In genomic region chr17:47742319-47743181, GRCh38 we compare ENCODE assay signal across 8 cellular contexts. TPM values are rescaled to one million over a fixed set of nuclear protein-coding genes. Genes with fewer than 3 reads are reported as not detected.
DNase-seq lines count a peak whose midpoint lies in the region; ATAC-seq, FAIRE-seq and TF ChIP-seq lines count a peak whose summit lies in the region.

No MANE protein-coding gene starts in this region.

- H3K36me3 ChIP-seq in Peyer's patch (no peaks in the 10 kb centered on the region), K562 (ENCODE audit: control insufficient read depth, insufficient read depth, low read length) (no peaks in the 10 kb centered on the region)

- H3K4me1 ChIP-seq in Peyer's patch (peaks cover 0 to 7% (median 0%) of the 10 kb centered on the region in 4 donors), K562 (replicated peaks in 1 of 2; ENCODE audit: control insufficient read depth in 2 of 2, insufficient read depth in 2 of 2, low read length in 2 of 2) (peaks cover 13 to 15% of the 10 kb centered on the region in 2 experiments; a peak in 4 of 5 replicates)

- H3K4me1 Mint-ChIP-seq in natural killer cell treated with Interleukin-12 subunit alpha and Interleukin-12 subunit beta and Interleukin-15 and Interleukin-18, amount 100 ng/mL, for 72 hours (ENCODE audit: low read depth in 2 of 2), result peaks cover 63% of the 10 kb centered on the region in 2 donors

- no peaks in the 10 kb centered on the region for H3K9me1 ChIP-seq in K562 (ENCODE audit: control insufficient read depth, insufficient read depth, low read length)

- CTCF ChIA-PET in K562 (lab: Yijun Ruan, JAX; ENCODE audit: low intra/inter-chr PET ratio), result interaction anchor here (0.9 to 1.7 kb wide), 2 partner anchors 44 to 79 kb away, joined by 5 to 6 read pairs; no protein-coding TSS in a partner anchor

- H3K27ac Mint-ChIP-seq in natural killer cell treated with Interleukin-12 subunit alpha and Interleukin-12 subunit beta and Interleukin-15 and Interleukin-18, amount 100 ng/mL, for 72 hours, result peak overlapping the region; percentile 74 to 88

- TF ChIP-seq EP300 in K562 (IDR thresholded peaks at IDR 0.05; ENCODE audit: low read length), result no peak

- peak; percentile 83 for ATAC-seq in K562
- peak; percentile 8 to 25 for ATAC-seq in natural killer cell treated with Interleukin-12 subunit alpha and Interleukin-12 subunit beta and Interleukin-15 and Interleukin-18, amount 100 ng/mL, for 72 hours
- ATAC-seq in GM21786 (IDR thresholded peaks at IDR 0.05; ENCODE audit: unreplicated experiment), result no peak

- H3K27ac ChIP-seq in Peyer's patch (no peak overlapping the region), K562 (ENCODE audit: extremely low read depth, low read depth, low read length) (no peak overlapping the region)

- H2AFZ ChIP-seq in K562 (ENCODE audit: low read depth, low read length), result peak overlapping the region; percentile 56; the same call in 1 of the 2 replicates

- no peaks in the 10 kb centered on the region for H3K9me3 ChIP-seq in Peyer's patch
- H3K9me3 ChIP-seq in K562 (replicated peaks; ENCODE audit: control insufficient read depth, insufficient read depth, low read depth, low read length), result no peaks in the 10 kb centered on the region

- POLR2A ChIA-PET in K562 (lab: Yijun Ruan, JAX), result no interaction called here

- peak; percentile 57 to 84 for TF ChIP-seq RAD21 in K562 (CRISPR knock-in tag; conservative IDR thresholded peaks at IDR 0.05 in 1 of 2, IDR thresholded peaks at IDR 0.05 in 1 of 2)

- H3K4me2 ChIP-seq in K562 (ENCODE audit: insufficient read depth, low read length), result 0 out of 2 replicates have a peak overlapping the region, but pooled peaks have one; percentile 24

- intact Hi-C loops in K562 (cut with micrococcal nuclease), result loop anchor here (1.0 kb wide), 1 partner anchor 43 kb away; no protein-coding TSS in a partner anchor

- H3K27me3 ChIP-seq in Peyer's patch (peaks cover 0 to 5% of the 10 kb centered on the region in 2 donors), K562 (ENCODE audit: control insufficient read depth in 2 of 2, insufficient read depth in 2 of 2, low read length in 2 of 2) (peaks cover 12 to 53% of the 10 kb centered on the region in 2 experiments; a peak in 4 of 5 replicates)

- H3K9me3 Mint-ChIP-seq in natural killer cell treated with Interleukin-12 subunit alpha and Interleukin-12 subunit beta and Interleukin-15 and Interleukin-18, amount 100 ng/mL, for 72 hours, result no peaks in the 10 kb centered on the region

- in situ Hi-C loops in K562 (cut with MboI), result no loop called here

- H3K4me3 ChIP-seq in Peyer's patch (no peak overlapping the region), K562 (no peak overlapping the region)

- TF ChIP-seq POLR2A in Peyer's patch (IDR thresholded peaks at IDR 0.05) (no peak), K562 (conservative IDR thresholded peaks at IDR 0.05) (no peak)

- peaks cover 24% of the 10 kb centered on the region for H3K36me3 Mint-ChIP-seq in natural killer cell treated with Interleukin-12 subunit alpha and Interleukin-12 subunit beta and Interleukin-15 and Interleukin-18, amount 100 ng/mL, for 72 hours

- TF ChIP-seq CTCF in Peyer's patch (IDR thresholded peaks at IDR 0.05), result peak in 2 of 6 experiments; percentile 15 to 31
- TF ChIP-seq CTCF in K562 (IDR thresholded peaks at IDR 0.05 in 2 of 3, conservative IDR thresholded peaks at IDR 0.05 in 1 of 3; ENCODE audit: insufficient read depth in 2 of 3, low read depth in 1 of 3, low read length in 3 of 3), result peak; percentile 62 to 76 (median 67)

- H3K4me3 Mint-ChIP-seq in natural killer cell treated with Interleukin-12 subunit alpha and Interleukin-12 subunit beta and Interleukin-15 and Interleukin-18, amount 100 ng/mL, for 72 hours, result peak overlapping the region; percentile 89

- no peaks in the 10 kb centered on the region for H3K79me2 ChIP-seq in K562 (ENCODE audit: control insufficient read depth, insufficient read depth, low read length)

- H3K27me3 Mint-ChIP-seq in natural killer cell treated with Interleukin-12 subunit alpha and Interleukin-12 subunit beta and Interleukin-15 and Interleukin-18, amount 100 ng/mL, for 72 hours, result no peaks in the 10 kb centered on the region

- H3K9ac ChIP-seq in K562 (ENCODE audit: insufficient read depth in 1 of 2, low read depth in 2 of 2, low read length in 2 of 2), result peak overlapping the region in 1 of 2 experiments; percentile 48; a peak in 2 of 4 replicates

- peak; percentile 9 for DNase-seq in NCI-H345 (lab: John Stamatoyannopoulos, UW)
- DNase-seq in NCI-H345 treated with DMSO at 0.1 percent for 48 hours (lab: John Stamatoyannopoulos, UW; ENCODE audit: unreplicated experiment), result no peak
- peak in 2 of 3 donors; percentile 45 to 48 for DNase-seq in Peyer's patch
- DNase-seq in K562 (ENCODE audit: extremely low read depth in 1 of 4, low spot score in 3 of 4), result peak; percentile 62 to 80 (median 78)
- no peak for DNase-seq in natural killer cell treated with Interleukin-12 subunit alpha and Interleukin-12 subunit beta and Interleukin-15 and Interleukin-18, amount 100 ng/mL, for 72 hours (ENCODE audit: low spot score)
- DNase-seq in OCI-M2 (lab: John Stamatoyannopoulos, UW; ENCODE audit: unreplicated experiment), result no peak
- no peak for DNase-seq in cortex of kidney (lab: John Stamatoyannopoulos, UW)

- no TSS peak for BruUV-seq in K562 (replicated peaks; lab: Mats Ljungman, UMichigan)

- FAIRE-seq in K562 (lab: Jason Lieb, UNC), result no peak

- 4% methylated on average over 23 of the region's 26 CpGs for WGBS in K562 (ENCODE audit: insufficient coverage, low coverage, missing lambda C conversion rate)

- H4K20me1 ChIP-seq in K562 (replicated peaks; ENCODE audit: control insufficient read depth, insufficient read depth, low read length), result no peaks in the 10 kb centered on the region

TF ChIP-seq in K562, 482 proteins besides CTCF, POLR2A, EP300 and RAD21 (continues in another document):
- TF ChIP-seq CGGBP1 (CRISPR knock-in tag; IDR thresholded peaks at IDR 0.05) (no peak), TCF3 (CRISPR knock-in tag; IDR thresholded peaks at IDR 0.05) (no peak), SMC3 (conservative IDR thresholded peaks at IDR 0.05; ENCODE audit: insufficient read depth, low read depth, low read length) (peak; percentile 69), NR2C2 (CRISPR knock-in tag; IDR thresholded peaks at IDR 0.05) (no peak), NR2C2 (tag; IDR thresholded peaks at IDR 0.05) (0 out of 2 replicates have a peak, but pooled peaks have one; percentile 15), TEAD4 (IDR thresholded peaks at IDR 0.05; ENCODE audit: low read length) (no peak), TEAD4 (CRISPR knock-in tag; IDR thresholded peaks at IDR 0.05; ENCODE audit: borderline replicate concordance) (no peak)

RNA-seq across cellular contexts. Expression of gene TBX21, which starts 9.5 kb away (rescaled TPM):
- total RNA-seq in Peyer's patch (under 1 TPM in 3 of 4 donors, not detected in 1; 0.53 to 0.85 (median 0.67) TPM), K562 (2014; rRNA removed) (not detected in 2 replicates), K562 (2014; rRNA removed; fragmentation: Illumina TruSeq; extraction: Trizol) (not detected in 2 replicates), K562 (2015; rRNA removed; fragmentation: Illumina TruSeq; extraction: Trizol) (not detected in 2 replicates), K562 (2021) (0.07 and 0.18 TPM in 2 replicates)
- total RNA-seq in K562 (2011; cell fraction: chromatin; rRNA removed; ENCODE audit: low replicate concordance), result not detected in 2 replicates
- total RNA-seq in K562 (2011; cell fraction: nucleolus; rRNA removed), result not detected in 2 replicates
- not detected in 2 replicates for total RNA-seq in K562 (2011; cell fraction: nucleoplasm; rRNA removed)
- polyA plus RNA-seq in K562 (2011; rRNA removed) (not detected in 2 replicates), K562 (2014; fragmentation: Illumina TruSeq; extraction: Trizol) (not detected in 2 replicates), K562 (2014; fragmentation: Nextera tagmentation; extraction: Ambion mirVana) (not detected), K562 (2014; rRNA removed) (not detected in 2 replicates)
- polyA plus RNA-seq in K562 (2011; cell fraction: cytosol; rRNA removed), result not detected in 2 replicates
- not detected in 2 replicates for polyA plus RNA-seq in K562 (2011; cell fraction: nucleus; rRNA removed)
- polyA plus RNA-seq in K562 (2012), result not detected in 2 replicates
- polyA minus RNA-seq in K562 (2011; rRNA and poly(A)+ RNA removed), result not detected in 2 replicates
- polyA minus RNA-seq in K562 (2011; cell fraction: cytosol; rRNA and poly(A)+ RNA removed), result not detected in 2 replicates
- not detected in 2 replicates for polyA minus RNA-seq in K562 (2011; cell fraction: nucleus; rRNA and poly(A)+ RNA removed)
- 100 to 1,000 TPM; 234 to 437 TPM for total RNA-seq in natural killer cell treated with Interleukin-12 subunit alpha and Interleukin-12 subunit beta and Interleukin-15 and Interleukin-18, amount 100 ng/mL, for 72 hours

RNA-seq across cellular contexts. Expression of gene TBKBP1, which starts 48.6 kb away (rescaled TPM):
- total RNA-seq in Peyer's patch (10 to 100 TPM in 1 of 4 donors, 1 to 10 TPM in 3; 3.0 to 23.1 (median 5.2) TPM), K562 (2014; rRNA removed) (10.6 and 14.7 TPM in 2 replicates), K562 (2014; rRNA removed; fragmentation: Illumina TruSeq; extraction: Trizol) (3.7 and 4.4 TPM in 2 replicates), K562 (2015; rRNA removed; fragmentation: Illumina TruSeq; extraction: Trizol) (4.7 and 5.1 TPM in 2 replicates), K562 (2021) (12.5 and 15.6 TPM in 2 replicates)
- total RNA-seq in K562 (2011; cell fraction: chromatin; rRNA removed; ENCODE audit: low replicate concordance), result 12.3 and 22.7 TPM in 2 replicates
- total RNA-seq in K562 (2011; cell fraction: nucleolus; rRNA removed), result 11.2 and 11.4 TPM in 2 replicates
- 9.2 and 10.6 TPM in 2 replicates for total RNA-seq in K562 (2011; cell fraction: nucleoplasm; rRNA removed)
- polyA plus RNA-seq in K562 (2011; rRNA removed) (7.2 and 8.7 TPM in 2 replicates), K562 (2014; fragmentation: Illumina TruSeq; extraction: Trizol) (6.8 and 11.4 TPM in 2 replicates), K562 (2014; fragmentation: Nextera tagmentation; extraction: Ambion mirVana) (under 1 TPM; 0.03 to 0.08 TPM), K562 (2014; rRNA removed) (12.9 and 13.0 TPM in 2 replicates)
- 4.8 and 9.7 TPM in 2 replicates for polyA plus RNA-seq in K562 (2011; cell fraction: cytosol; rRNA removed)
- 23.1 and 27.9 TPM in 2 replicates for polyA plus RNA-seq in K562 (2011; cell fraction: nucleus; rRNA removed)
- 10.5 and 13.8 TPM in 2 replicates for polyA plus RNA-seq in K562 (2012)
- polyA minus RNA-seq in K562 (2011; rRNA and poly(A)+ RNA removed), result 5.9 and 7.0 TPM in 2 replicates
- polyA minus RNA-seq in K562 (2011; cell fraction: cytosol; rRNA and poly(A)+ RNA removed), result 5.4 and 7.0 TPM in 2 replicates
- polyA minus RNA-seq in K562 (2011; cell fraction: nucleus; rRNA and poly(A)+ RNA removed), result 2.6 and 3.9 TPM in 2 replicates
- total RNA-seq in natural killer cell treated with Interleukin-12 subunit alpha and Interleukin-12 subunit beta and Interleukin-15 and Interleukin-18, amount 100 ng/mL, for 72 hours, result 10 to 100 TPM; 13.1 to 22.6 TPM

Comparison
In these comparisons a context has a peak if more than half of its experiments do, and no peak if none do; other contexts are left out.
1. DNase-seq: peak in NCI-H345 (single experiment), Peyer's patch (2 of 3) and K562 (4 of 4); none in NCI-H345 treated with DMSO at 0.1 percent for 48 hours (single experiment), natural killer cell treated with Interleukin-12 subunit alpha and Interleukin-12 subunit beta and Interleukin-15 and Interleukin-18, amount 100 ng/mL, for 72 hours (single experiment), OCI-M2 (single experiment) and cortex of kidney (single experiment).
2. RNA of gene TBX21, which starts 9.5 kb away (total RNA-seq): 234 to 437 TPM in natural killer cell treated with Interleukin-12 subunit alpha and Interleukin-12 subunit beta and Interleukin-15 and Interleukin-18, amount 100 ng/mL, for 72 hours; 0.53 to 0.85 TPM in Peyer's patch and 0.07 to 0.18 TPM in K562; every median in the first group is over 100 times any median in the second.